9 cellular contexts compared by ENCODE assay signal in genomic region chr1:50724626-50725286, GRCh38.
DNase-seq lines count a peak whose midpoint lies in the region; ATAC-seq and TF ChIP-seq lines count a peak whose summit lies in the region.
"Had no signal": no experiment of that assay in that cellular context is flagged by ENCODE, and none has a peak within 500 bp of the region (broad histone marks: within the 10 kb centered on the region; RNA-seq: fewer than 3 reads in every experiment).

No MANE protein-coding gene starts in this region.

- CTCF ChIA-PET in activated naive CD4-positive, alpha-beta T cell treated with anti-CD3 and anti-CD28 coated beads, Interleukin-2, amount 10 ng/mL, durations not matched to agents 7 days and 5 days (lab: Charles Lee) = interaction anchor here (0.6 to 1.2 kb wide), 2 partner anchors 19 to 238 kb away, joined by 3 read pairs; no protein-coding TSS in a partner anchor
- CTCF ChIA-PET in activated naive CD4-positive, alpha-beta T cell treated with anti-CD3 and anti-CD28 coated beads for 36 hours (lab: Charles Lee) = no interaction called here

- H3K4me1 Mint-ChIP-seq in activated naive CD4-positive, alpha-beta T cell treated with anti-CD3 and anti-CD28 coated beads, Interleukin-2, amount 10 ng/mL, durations not matched to agents 7 days and 5 days = peaks cover 27% of the 10 kb centered on the region
- H3K4me1 Mint-ChIP-seq in activated naive CD4-positive, alpha-beta T cell treated with anti-CD3 and anti-CD28 coated beads for 36 hours (ENCODE audit: low read depth) = peaks cover 15% of the 10 kb centered on the region
- H3K4me1 Mint-ChIP-seq in stimulated activated naive CD8-positive, alpha-beta T cell treated with anti-CD3 and anti-CD28 coated beads, Interleukin-15, amount 100 ng/mL, for 72 hours = peaks cover 18% of the 10 kb centered on the region
- no peaks in the 10 kb centered on the region for H3K4me1 Mint-ChIP-seq in type B pancreatic cell (ENCODE audit: unreplicated experiment)

- H3K36me3 Mint-ChIP-seq in activated naive CD4-positive, alpha-beta T cell treated with anti-CD3 and anti-CD28 coated beads, Interleukin-2, amount 10 ng/mL, durations not matched to agents 7 days and 5 days = peaks cover 22% of the 10 kb centered on the region
- H3K36me3 Mint-ChIP-seq in activated naive CD4-positive, alpha-beta T cell treated with anti-CD3 and anti-CD28 coated beads for 36 hours (ENCODE audit: low read depth) = peaks cover 12% of the 10 kb centered on the region
- peaks cover 9% of the 10 kb centered on the region for H3K36me3 Mint-ChIP-seq in type B pancreatic cell

- H3K4me3 Mint-ChIP-seq in activated naive CD4-positive, alpha-beta T cell treated with anti-CD3 and anti-CD28 coated beads, Interleukin-2, amount 10 ng/mL, durations not matched to agents 7 days and 5 days = no peak overlapping the region
- no peak overlapping the region for H3K4me3 Mint-ChIP-seq in activated naive CD4-positive, alpha-beta T cell treated with anti-CD3 and anti-CD28 coated beads for 36 hours
- H3K4me3 Mint-ChIP-seq in stimulated activated naive CD8-positive, alpha-beta T cell treated with anti-CD3 and anti-CD28 coated beads, Interleukin-15, amount 100 ng/mL, for 72 hours = no peak overlapping the region
- H3K4me3 Mint-ChIP-seq in type B pancreatic cell = no peak overlapping the region

- ATAC-seq in HG02981 (IDR thresholded peaks at IDR 0.05; ENCODE audit: unreplicated experiment) = peak; percentile 87
- ATAC-seq in stimulated activated naive CD8-positive, alpha-beta T cell treated with anti-CD3 and anti-CD28 coated beads, Interleukin-15, amount 100 ng/mL, for 72 hours = peak; percentile 79

- DNase-seq in activated naive CD4-positive, alpha-beta T cell treated with anti-CD3 and anti-CD28 coated beads, Interleukin-2, amount 10 ng/mL, durations not matched to agents 7 days and 5 days = no peak
- no peak for DNase-seq in activated naive CD4-positive, alpha-beta T cell treated with anti-CD3 and anti-CD28 coated beads for 36 hours
- DNase-seq in SKM-1 (lab: John Stamatoyannopoulos, UW; ENCODE audit: unreplicated experiment) (peak; percentile 57), type B pancreatic cell (ENCODE audit: extremely low spot score, unreplicated experiment) (no peak)
- DNase-seq in stimulated activated naive CD8-positive, alpha-beta T cell treated with anti-CD3 and anti-CD28 coated beads, Interleukin-15, amount 100 ng/mL, for 72 hours = no peak
- DNase-seq in stimulated activated naive CD4-positive, alpha-beta T cell (lab: John Stamatoyannopoulos, UW) = no peak
- no peak for DNase-seq in stimulated activated CD4-positive, alpha-beta T cell treated with anti-CD3 and anti-CD28 coated beads, Interleukin-2, amount 100 ng/mL, for 24 hours
- DNase-seq: activated naive CD4-positive, alpha-beta T cell had no signal

- no peaks in the 10 kb centered on the region for H3K9me3 Mint-ChIP-seq in activated naive CD4-positive, alpha-beta T cell treated with anti-CD3 and anti-CD28 coated beads, Interleukin-2, amount 10 ng/mL, durations not matched to agents 7 days and 5 days
- no peaks in the 10 kb centered on the region for H3K9me3 Mint-ChIP-seq in activated naive CD4-positive, alpha-beta T cell treated with anti-CD3 and anti-CD28 coated beads for 36 hours
- H3K9me3 Mint-ChIP-seq in stimulated activated naive CD8-positive, alpha-beta T cell treated with anti-CD3 and anti-CD28 coated beads, Interleukin-15, amount 100 ng/mL, for 72 hours = no peaks in the 10 kb centered on the region
- H3K9me3 Mint-ChIP-seq in type B pancreatic cell = peaks cover 4% of the 10 kb centered on the region

- no peaks in the 10 kb centered on the region for H3K27me3 Mint-ChIP-seq in activated naive CD4-positive, alpha-beta T cell treated with anti-CD3 and anti-CD28 coated beads, Interleukin-2, amount 10 ng/mL, durations not matched to agents 7 days and 5 days
- no peaks in the 10 kb centered on the region for H3K27me3 Mint-ChIP-seq in activated naive CD4-positive, alpha-beta T cell treated with anti-CD3 and anti-CD28 coated beads for 36 hours (ENCODE audit: low read depth)
- H3K27me3 Mint-ChIP-seq in stimulated activated naive CD8-positive, alpha-beta T cell treated with anti-CD3 and anti-CD28 coated beads, Interleukin-15, amount 100 ng/mL, for 72 hours = no peaks in the 10 kb centered on the region
- no peaks in the 10 kb centered on the region for H3K27me3 Mint-ChIP-seq in type B pancreatic cell

- H3K27ac Mint-ChIP-seq in activated naive CD4-positive, alpha-beta T cell treated with anti-CD3 and anti-CD28 coated beads, Interleukin-2, amount 10 ng/mL, durations not matched to agents 7 days and 5 days = peak overlapping the region; percentile 79
- no peak overlapping the region for H3K27ac Mint-ChIP-seq in activated naive CD4-positive, alpha-beta T cell treated with anti-CD3 and anti-CD28 coated beads for 36 hours
- H3K27ac Mint-ChIP-seq in stimulated activated naive CD8-positive, alpha-beta T cell treated with anti-CD3 and anti-CD28 coated beads, Interleukin-15, amount 100 ng/mL, for 72 hours = peak overlapping the region in 1 of 2 donors; percentile 92
- no peak overlapping the region for H3K27ac Mint-ChIP-seq in type B pancreatic cell

- no peak for TF ChIP-seq CTCF in type B pancreatic cell (conservative IDR thresholded peaks at IDR 0.05)

- intact Hi-C loops in activated naive CD4-positive, alpha-beta T cell treated with anti-CD3 and anti-CD28 coated beads for 36 hours (cut with micrococcal nuclease) = no loop called here
